In genomic region chr4:4509521-4509920, GRCh38 we compare ENCODE assay signal across 10 cellular contexts.
ATAC-seq and TF ChIP-seq lines count a peak whose summit lies in the region.
"Had no signal": no experiment of that assay in that cellular context is flagged by ENCODE, and none has a peak within 500 bp of the region (broad histone marks: within the 10 kb centered on the region; RNA-seq: fewer than 3 reads in every experiment).

No MANE protein-coding gene starts in this region.

- CTCF ChIA-PET in HEK293 (lab: Yijun Ruan, JAX): interaction anchor here (0.7 kb wide), 1 partner anchor 11 kb away, joined by 3 read pairs; no protein-coding TSS in a partner anchor

- no peaks in the 10 kb centered on the region for H3K9me3 ChIP-seq in HEK293 (ENCODE audit: control insufficient read depth, insufficient read depth, low read depth, low read length)
- H3K9me3 ChIP-seq: A549; BE2C; BLaER1; BLaER1 treated with 17β-estradiol and CSF1 and Interleukin-3, amounts not matched to agents 10 nM and 100 nM; Caco-2 had no signal

- no peaks in the 10 kb centered on the region for H3K36me3 ChIP-seq in HEK293 (ENCODE audit: control insufficient read depth in 2 of 2, insufficient read depth in 1 of 2, low read length in 2 of 2)
- H3K36me3 ChIP-seq: BE2C had no signal

- no peak overlapping the region for H3K4me3 ChIP-seq in HEK293 (ENCODE audit: low read depth, low read length)
- H3K4me3 ChIP-seq: A549; BLaER1; BLaER1 treated with 17β-estradiol and CSF1 and Interleukin-3, amounts not matched to agents 10 nM and 100 nM had no signal

- POLR2A ChIA-PET in HEK293 (lab: Yijun Ruan, JAX): no interaction called here

- no peak overlapping the region for H3K27ac ChIP-seq in HEK293 (ENCODE audit: extremely low read depth, low read depth, low read length)
- H3K27ac ChIP-seq: 22Rv1; A549; BLaER1; BLaER1 treated with 17β-estradiol and CSF1 and Interleukin-3, amounts not matched to agents 10 nM and 100 nM; C4-2B had no signal

- no peak for ATAC-seq in GM18505 (IDR thresholded peaks at IDR 0.05; ENCODE audit: unreplicated experiment)
- ATAC-seq: A549; CD8-positive, alpha-beta T cell had no signal

- no peaks in the 10 kb centered on the region for H3K4me1 ChIP-seq in HEK293 (ENCODE audit: control insufficient read depth, insufficient read depth, low read length)
- H3K4me1 ChIP-seq: A549, BLaER1 had no signal

- no peak for TF ChIP-seq CTCF in HEK293 (tag by site-specific recombination; IDR thresholded peaks at IDR 0.05)

- TF ChIP-seq POLR2A in GM18505 (IDR thresholded peaks at IDR 0.05; ENCODE audit: borderline replicate concordance, extremely low read depth, insufficient read depth, insufficient read length): no peak

TF ChIP-seq in HEK293, 187 proteins besides CTCF, POLR2A, EP300 and RAD21:
- TF ChIP-seq ZNF777 (tag by site-specific recombination; IDR thresholded peaks at IDR 0.05; ENCODE audit: borderline replicate concordance): no peak
- peak; percentile 92 for TF ChIP-seq PRDM1 (tag by site-specific recombination; IDR thresholded peaks at IDR 0.05)
TF ChIP-seq in HEK293: peak in this region for 1.
